In genomic region chr1:248404024-248404423, GRCh38 we compare ENCODE assay signal across 10 cellular contexts. TPM values are rescaled to one million over a fixed set of nuclear protein-coding genes. Genes with fewer than 3 reads are reported as not detected.
DNase-seq lines count a peak whose midpoint lies in the region.
"Had no signal": no experiment of that assay in that cellular context is flagged by ENCODE, and none has a peak within 500 bp of the region (broad histone marks: within the 10 kb centered on the region; RNA-seq: fewer than 3 reads in every experiment).

No MANE protein-coding gene starts in this region.

- peak; percentile 4 for DNase-seq in Daoy (ENCODE audit: low read depth)
- peak; percentile 20 for DNase-seq in H4 (ENCODE audit: low spot score)
- DNase-seq in RPMI8226 = peak; percentile 9
- DNase-seq in foreskin melanocyte = peak; percentile 19
- no peak for DNase-seq in NCI-H1048 (lab: John Stamatoyannopoulos, UW)
- no peak for DNase-seq in GM19240 (ENCODE audit: insufficient read length, low spot score)
- DNase-seq in NCI-H187 (lab: John Stamatoyannopoulos, UW) = no peak
- DNase-seq: activated T-cell treated with anti-CD3 and anti-CD28 coated beads for 4 hours, immature natural killer cell, SHP77 had no signal

RNA-seq across cellular contexts. Expression of gene OR2T1, which starts 1.2 kb away (rescaled TPM):
- total RNA-seq in Daoy (2014; rRNA removed; shearing (Covaris generic)) = not detected in 2 replicates
- total RNA-seq in H4 (2014; rRNA removed; shearing (Covaris generic)) = not detected in 2 replicates

RNA-seq across cellular contexts. Expression of gene OR2T6, which starts 28.5 kb away (rescaled TPM):
- total RNA-seq in Daoy (2014; rRNA removed; shearing (Covaris generic)) = not detected in 2 replicates
- not detected in 2 replicates for total RNA-seq in H4 (2014; rRNA removed; shearing (Covaris generic))

RNA-seq across cellular contexts. Expression of gene OR2T2, which starts 41.4 kb away (rescaled TPM):
- not detected in 2 replicates for total RNA-seq in Daoy (2014; rRNA removed; shearing (Covaris generic))
- not detected in 2 replicates for total RNA-seq in H4 (2014; rRNA removed; shearing (Covaris generic))

RNA-seq across cellular contexts. Expression of gene OR2T4, which starts 42.6 kb away (rescaled TPM):
- total RNA-seq in Daoy (2014; rRNA removed; shearing (Covaris generic)) = not detected in 2 replicates
- total RNA-seq in H4 (2014; rRNA removed; shearing (Covaris generic)) = 0.31 TPM in 1 of 2 replicates, not detected in the other

RNA-seq across cellular contexts. Expression of gene OR14C36, which starts 55.4 kb away (rescaled TPM):
- not detected in 2 replicates for total RNA-seq in Daoy (2014; rRNA removed; shearing (Covaris generic))
- total RNA-seq in H4 (2014; rRNA removed; shearing (Covaris generic)) = not detected in 2 replicates

Comparison
In these comparisons a context has a peak if more than half of its experiments do, and no peak if none do; other contexts are left out.
1. DNase-seq: peak in Daoy (single experiment), H4 (single experiment), RPMI8226 (single experiment) and foreskin melanocyte (single experiment); none in NCI-H1048 (single experiment), GM19240 (single experiment) and NCI-H187 (0 of 2).